In genomic region chr1:47445823-47446567, GRCh38 we compare ENCODE assay signal across 1 cellular context.
TF ChIP-seq lines count a peak whose summit lies in the region.

No MANE protein-coding gene starts in this region.

TF ChIP-seq in WTC11, 78 proteins besides CTCF, POLR2A, EP300 and RAD21 (continued from another document):
- TF ChIP-seq ARID4B (CRISPR knock-in tag; IDR thresholded peaks at IDR 0.05; ENCODE audit: borderline replicate concordance): no peak
- TF ChIP-seq JAZF1 (CRISPR knock-in tag; IDR thresholded peaks at IDR 0.05): no peak
- TF ChIP-seq NFYB (CRISPR knock-in tag; conservative IDR thresholded peaks at IDR 0.05; ENCODE audit: low read depth): no peak
- TF ChIP-seq E2F1 (CRISPR knock-in tag; IDR thresholded peaks at IDR 0.05): no peak
- TF ChIP-seq ETV6 (CRISPR knock-in tag; IDR thresholded peaks at IDR 0.05): no peak
- TF ChIP-seq NR3C1 (CRISPR knock-in tag; conservative IDR thresholded peaks at IDR 0.05; ENCODE audit: low read depth): no peak
